In genomic region chr2:40803900-40804299, GRCh38 we compare ENCODE assay signal across 22 cellular contexts.
"Had no signal": no experiment of that assay in that cellular context is flagged by ENCODE, and none has a peak within 500 bp of the region (broad histone marks: within the 10 kb centered on the region; RNA-seq: fewer than 3 reads in every experiment).

No MANE protein-coding gene starts in this region.

- H3K36me3 Mint-ChIP-seq: activated naive CD8-positive, alpha-beta T cell treated with anti-CD3 and anti-CD28 coated beads for 36 hours; stimulated activated naive B cell treated with anti-CD40 and anti-IgM and Interleukin-4, amounts not matched to agents 10 μg/mL and 1 μg/mL and 100 μg/mL, for 72 hours had no signal

- H3K27ac Mint-ChIP-seq: activated naive CD8-positive, alpha-beta T cell treated with anti-CD3 and anti-CD28 coated beads for 36 hours; nephron progenitor cell; stimulated activated naive B cell treated with anti-CD40 and anti-IgM and Interleukin-4, amounts not matched to agents 10 μg/mL and 1 μg/mL and 100 μg/mL, for 72 hours had no signal

- H3K4me3 ChIP-seq: adrenal gland, esophagus muscularis mucosa, heart right ventricle, stomach, thyroid gland, upper lobe of left lung had no signal

- H3K9me3 Mint-ChIP-seq: activated naive CD8-positive, alpha-beta T cell treated with anti-CD3 and anti-CD28 coated beads for 36 hours; nephron progenitor cell had no signal

- H3K27me3 Mint-ChIP-seq: activated naive CD8-positive, alpha-beta T cell treated with anti-CD3 and anti-CD28 coated beads for 36 hours; stimulated activated naive B cell treated with anti-CD40 and anti-IgM and Interleukin-4, amounts not matched to agents 10 μg/mL and 1 μg/mL and 100 μg/mL, for 72 hours had no signal

- DNase-seq: activated CD4-positive, alpha-beta T cell treated with anti-CD3 and anti-CD28 coated beads for 48 hours; activated CD4-positive, alpha-beta T cell treated with anti-CD3 and anti-CD28 coated beads, Interleukin-2, amount 50 U/mL, for 48 hours; activated CD8-positive, alpha-beta memory T cell treated with anti-CD3 and anti-CD28 coated beads for 24 hours; activated effector memory CD4-positive, alpha-beta T cell treated with Interleukin-2 at 50 U/mL for 16 hours; activated naive CD4-positive, alpha-beta T cell treated with Interleukin-2 at 50 U/mL for 16 hours; activated naive CD8-positive, alpha-beta T cell treated with anti-CD3 and anti-CD28 coated beads for 36 hours; adrenal gland; aorta; brain microvascular endothelial cell; caudate nucleus; cortex of kidney; heart right ventricle; left ventricle myocardium superior; nephron progenitor cell; stimulated activated CD4-positive, alpha-beta T cell treated with anti-CD3 and anti-CD28 coated beads, Interleukin-15, amount 100 ng/mL, for 24 hours; stimulated activated CD4-positive, alpha-beta T cell treated with anti-CD3 and anti-CD28 coated beads, Interleukin-2, amount 100 ng/mL, for 24 hours; stimulated activated naive B cell treated with anti-CD40 and anti-IgM and Interleukin-4, amounts not matched to agents 10 μg/mL and 1 μg/mL and 100 μg/mL, for 72 hours; stomach; thyroid gland; upper lobe of left lung had no signal

- H3K4me1 Mint-ChIP-seq: activated naive CD8-positive, alpha-beta T cell treated with anti-CD3 and anti-CD28 coated beads for 36 hours; nephron progenitor cell; stimulated activated naive B cell treated with anti-CD40 and anti-IgM and Interleukin-4, amounts not matched to agents 10 μg/mL and 1 μg/mL and 100 μg/mL, for 72 hours had no signal

- H3K4me3 Mint-ChIP-seq: activated naive CD8-positive, alpha-beta T cell treated with anti-CD3 and anti-CD28 coated beads for 36 hours; nephron progenitor cell; stimulated activated naive B cell treated with anti-CD40 and anti-IgM and Interleukin-4, amounts not matched to agents 10 μg/mL and 1 μg/mL and 100 μg/mL, for 72 hours had no signal

- ATAC-seq: foreskin keratinocyte; heart right ventricle; left ventricle myocardium superior; stimulated activated naive B cell treated with anti-CD40 and anti-IgM and Interleukin-4, amounts not matched to agents 10 μg/mL and 1 μg/mL and 100 μg/mL, for 72 hours had no signal
